Comparison of ENCODE assay signal across 1 cellular context in genomic region chr19:34217952-34218817, GRCh38.
TF ChIP-seq lines count a peak whose summit lies in the region.

No MANE protein-coding gene starts in this region.

TF ChIP-seq in SK-N-SH, 30 proteins besides CTCF, POLR2A, EP300 and RAD21 (continued from another document):
- TF ChIP-seq TAF1 (IDR thresholded peaks at IDR 0.05; ENCODE audit: borderline replicate concordance, low read depth, low read length): no peak
- TF ChIP-seq, protein P1, sequence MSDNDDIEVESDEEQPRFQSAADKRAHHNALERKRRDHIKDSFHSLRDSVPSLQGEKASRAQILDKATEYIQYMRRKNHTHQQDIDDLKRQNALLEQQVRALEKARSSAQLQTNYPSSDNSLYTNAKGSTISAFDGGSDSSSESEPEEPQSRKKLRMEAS (IDR thresholded peaks at IDR 0.05; ENCODE audit: low read depth): no peak; the same call in 1 of the 2 replicates
- no peak for TF ChIP-seq FOXM1 (IDR thresholded peaks at IDR 0.05; ENCODE audit: low read depth)
- TF ChIP-seq, protein P2, sequence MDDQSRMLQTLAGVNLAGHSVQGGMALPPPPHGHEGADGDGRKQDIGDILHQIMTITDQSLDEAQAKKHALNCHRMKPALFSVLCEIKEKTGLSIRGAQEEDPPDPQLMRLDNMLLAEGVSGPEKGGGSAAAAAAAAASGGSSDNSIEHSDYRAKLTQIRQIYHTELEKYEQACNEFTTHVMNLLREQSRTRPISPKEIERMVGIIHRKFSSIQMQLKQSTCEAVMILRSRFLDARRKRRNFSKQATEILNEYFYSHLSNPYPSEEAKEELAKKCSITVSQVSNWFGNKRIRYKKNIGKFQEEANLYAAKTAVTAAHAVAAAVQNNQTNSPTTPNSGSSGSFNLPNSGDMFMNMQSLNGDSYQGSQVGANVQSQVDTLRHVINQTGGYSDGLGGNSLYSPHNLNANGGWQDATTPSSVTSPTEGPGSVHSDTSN (IDR thresholded peaks at IDR 0.05): peak; percentile 96
- TF ChIP-seq POLR2AphosphoS5 (IDR thresholded peaks at IDR 0.05; ENCODE audit: low read depth, low read length): peak; percentile 87; the same call in 1 of the 2 replicates
- peak; percentile 81; the same call in 1 of the 2 replicates for TF ChIP-seq ZBTB33 (IDR thresholded peaks at IDR 0.05; ENCODE audit: borderline replicate concordance, low read depth)
- TF ChIP-seq USF2 (IDR thresholded peaks at IDR 0.05; ENCODE audit: borderline replicate concordance, low read depth, low read length): no peak
